ENCODE assay signal across 15 cellular contexts in genomic region chr22:40157546-40157945, GRCh38.
"Had no signal": no experiment of that assay in that cellular context is flagged by ENCODE, and none has a peak within 500 bp of the region (broad histone marks: within the 10 kb centered on the region; RNA-seq: fewer than 3 reads in every experiment).

No MANE protein-coding gene starts in this region.

- H3K9me3 Mint-ChIP-seq: activated T-helper 2 cell treated with anti-CD3 and anti-CD28 coated beads, Interferon-gamma antibody, Interleukin-2, Interleukin-4, amounts not matched to agents 10 μg/mL and 5 μg/mL and 100 μg/mL, durations not matched to agents 14 hours and 24 hours and 36 hours; stimulated activated naive CD8-positive, alpha-beta T cell treated with anti-CD3 and anti-CD28 coated beads, Interleukin-15, Interleukin-2, amounts not matched to agents 100 ng/mL and 50 ng/mL, for 24 hours had no signal

- H3K4me3 ChIP-seq: testis, vagina had no signal

- H3K27ac ChIP-seq: vagina, WERI-Rb-1 had no signal

- H3K27ac Mint-ChIP-seq: activated T-helper 2 cell treated with anti-CD3 and anti-CD28 coated beads, Interferon-gamma antibody, Interleukin-2, Interleukin-4, amounts not matched to agents 10 μg/mL and 5 μg/mL and 100 μg/mL, durations not matched to agents 14 hours and 24 hours and 36 hours; stimulated activated naive CD8-positive, alpha-beta T cell treated with anti-CD3 and anti-CD28 coated beads, Interleukin-15, Interleukin-2, amounts not matched to agents 100 ng/mL and 50 ng/mL, for 24 hours had no signal

- H3K4me3 Mint-ChIP-seq: stimulated activated naive CD8-positive, alpha-beta T cell treated with anti-CD3 and anti-CD28 coated beads, Interleukin-15, Interleukin-2, amounts not matched to agents 100 ng/mL and 50 ng/mL, for 24 hours had no signal

- ATAC-seq: esophagus mucosa had no signal

- DNase-seq: activated CD4-positive, alpha-beta T cell treated with anti-CD3 and anti-CD28 coated beads for 48 hours; activated CD8-positive, alpha-beta memory T cell treated with anti-CD3 and anti-CD28 coated beads for 24 hours; activated naive CD4-positive, alpha-beta T cell treated with anti-CD3 and anti-CD28 coated beads, Interleukin-2, amount 50 U/mL, for 16 hours; amygdala; cerebellar nuclear complex; head of caudate nucleus; stimulated activated CD4-positive, alpha-beta T cell treated with anti-CD3 and anti-CD28 coated beads, Interleukin-2, amount 100 ng/mL, for 48 hours; stimulated activated CD8-positive, alpha-beta memory T cell treated with anti-CD3 and anti-CD28 coated beads, Interleukin-4, amount 100 ng/mL, for 48 hours; T-helper 1 cell; testis; WERI-Rb-1 had no signal

- H3K27me3 Mint-ChIP-seq: stimulated activated naive CD8-positive, alpha-beta T cell treated with anti-CD3 and anti-CD28 coated beads, Interleukin-15, Interleukin-2, amounts not matched to agents 100 ng/mL and 50 ng/mL, for 24 hours had no signal
